8 cellular contexts compared by ENCODE assay signal in the genomic region with DNA sequence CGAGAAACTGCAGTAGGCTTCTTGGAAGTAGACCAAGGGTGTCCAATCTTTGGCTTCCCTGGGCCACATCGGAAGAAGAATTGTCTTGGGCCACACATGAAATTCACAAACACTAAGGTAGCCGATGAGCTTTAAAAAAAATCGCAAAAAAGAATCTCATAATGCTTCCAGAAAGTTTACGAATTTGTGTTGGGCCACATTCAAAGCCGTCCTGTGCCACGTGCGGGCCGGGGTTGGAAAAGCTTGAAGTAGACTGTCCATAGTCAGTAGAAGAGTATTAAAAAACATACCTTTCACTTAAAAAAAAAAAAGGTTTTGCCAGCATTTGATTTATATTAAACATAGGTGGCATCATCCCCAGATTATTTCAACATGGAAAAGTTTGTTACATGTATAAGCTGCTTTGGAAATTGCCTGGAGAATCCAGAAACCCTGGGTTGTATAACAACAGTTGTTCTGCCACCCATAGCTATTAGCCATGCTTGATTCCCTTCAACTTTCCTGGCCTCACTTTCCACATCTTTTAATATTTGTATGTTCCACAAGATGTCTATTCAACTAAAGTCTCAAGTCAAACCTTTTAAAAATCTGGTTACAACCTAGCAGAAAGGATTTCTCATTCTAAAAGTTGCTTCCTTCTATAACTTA. TPM values are rescaled to one million over a fixed set of nuclear protein-coding genes. Genes with fewer than 3 reads are reported as not detected.
A peak's percentile ranks its signal among the peaks of the same experiment; 100 is the strongest.
DNase-seq lines count a peak whose midpoint lies in the region; ATAC-seq, FAIRE-seq and TF ChIP-seq lines count a peak whose summit lies in the region.

No MANE protein-coding gene starts in this region.

- peak overlapping the region; percentile 72 for H3K9ac ChIP-seq in DND-41 (ENCODE audit: low read depth, low read length)

- H3K27me3 ChIP-seq in DND-41 (ENCODE audit: insufficient read depth, low read length, poor library complexity) (no peaks in the 10 kb centered on the region), PC-9 (ENCODE audit: insufficient read depth, low read depth) (no peaks in the 10 kb centered on the region), pancreas (no peaks in the 10 kb centered on the region)

- WGBS in pancreas, 2 donors: 9 to 14% methylated on average over 9 of the region's 9 CpGs

- no peak for DNase-seq in DND-41
- DNase-seq in PC-9: no peak
- no peak for DNase-seq in epithelial cell of prostate (ENCODE audit: low read depth, low spot score)
- DNase-seq in pancreas: no peak
- no peak for DNase-seq in GM10266 (ENCODE audit: extremely low spot score)
- DNase-seq in SIG-M5 treated with dmso at 0.1 percent for 504 hours (lab: John Stamatoyannopoulos, UW; ENCODE audit: unreplicated experiment): no peak
- DNase-seq in occipital lobe (lab: John Stamatoyannopoulos, UW): no peak
- DNase-seq in OCI-M1 (lab: John Stamatoyannopoulos, UW): no peak

- FAIRE-seq in pancreas (lab: Jason Lieb, UNC): no peak

- H3K36me3 ChIP-seq in DND-41 (ENCODE audit: insufficient read depth, low read length) (no peaks in the 10 kb centered on the region), PC-9 (ENCODE audit: low read depth) (no peaks in the 10 kb centered on the region), pancreas (no peaks in the 10 kb centered on the region)

- H3K79me2 ChIP-seq in DND-41 (ENCODE audit: insufficient read depth, low read length) (peaks cover 22% of the 10 kb centered on the region), PC-9 (ENCODE audit: low read depth) (peaks cover 14% of the 10 kb centered on the region)

- H3K4me1 ChIP-seq in DND-41 (ENCODE audit: insufficient read depth, low read length) (peaks cover 16% of the 10 kb centered on the region), PC-9 (replicated peaks; ENCODE audit: insufficient read depth) (peaks cover 12% of the 10 kb centered on the region), pancreas (peaks cover 0 to 4% (median 4%) of the 10 kb centered on the region in 3 donors)

- ATAC-seq in DND-41 (ENCODE audit: insufficient read depth, low read depth): no peak
- ATAC-seq in pancreas: no peak

- TF ChIP-seq CTCF in DND-41 (IDR thresholded peaks at IDR 0.05; ENCODE audit: borderline replicate concordance, extremely low read depth, low read length, poor library complexity, severe bottlenecking) (no peak), PC-9 (conservative IDR thresholded peaks at IDR 0.05) (no peak), pancreas (IDR thresholded peaks at IDR 0.05) (no peak), GM10266 (IDR thresholded peaks at IDR 0.05; ENCODE audit: control insufficient read depth, insufficient read depth, low read depth, missing control alignments) (no peak)

- H3K27ac ChIP-seq in DND-41 (ENCODE audit: low read length) (peak overlapping the region; percentile 78), PC-9 (peak overlapping the region; percentile 83), epithelial cell of prostate (peak overlapping the region; percentile 91), pancreas (peak overlapping the region in 3 of 4 donors; percentile 79 to 86 (median 84))

- H3K9me3 ChIP-seq in DND-41 (ENCODE audit: insufficient read depth, low read length, severe bottlenecking) (peaks cover 8% of the 10 kb centered on the region), PC-9 (ENCODE audit: insufficient read depth, low read depth) (peaks cover 14% of the 10 kb centered on the region), pancreas (no peaks in the 10 kb centered on the region)

- H3K4me3 ChIP-seq in DND-41 (ENCODE audit: low read depth in 1 of 2, low read length in 2 of 2): peak overlapping the region; percentile 44 to 82; a peak in 3 of 4 replicates
- peak overlapping the region; percentile 66 for H3K4me3 ChIP-seq in PC-9
- peak overlapping the region; percentile 59 to 86 (median 60) for H3K4me3 ChIP-seq in pancreas

- no peaks in the 10 kb centered on the region for H3K9me2 ChIP-seq in PC-9 (ENCODE audit: insufficient read depth)

- CTCF ChIA-PET in PC-9 (lab: Charles Lee): interaction anchor here (0.5 to 0.6 kb wide), 2 partner anchors 12 to 371 kb away, joined by 4 to 10 read pairs; no protein-coding TSS in a partner anchor

- TSS peak; percentile 81 for BruUV-seq in PC-9 (replicated peaks; lab: Mats Ljungman, UMichigan)

- H3K4me2 ChIP-seq in DND-41 (ENCODE audit: insufficient read depth, low read length) (peak overlapping the region; percentile 71), PC-9 (peak overlapping the region; percentile 81)

- peaks cover 26% of the 10 kb centered on the region for H3F3A ChIP-seq in PC-9 (ENCODE audit: insufficient read depth, low read depth)

- H4K20me1 ChIP-seq in DND-41 (ENCODE audit: insufficient read depth, low read length) (no peaks in the 10 kb centered on the region), PC-9 (ENCODE audit: insufficient read depth) (no peaks in the 10 kb centered on the region)

- H2AFZ ChIP-seq in DND-41 (ENCODE audit: low read depth, low read length) (peak overlapping the region; percentile 86), PC-9 (peak overlapping the region; percentile 85)

- POLR2A ChIA-PET in PC-9 (lab: Charles Lee; ENCODE audit: unreplicated experiment): interaction anchor here (0.6 kb wide), 1 partner anchor 598 kb away, joined by 18 read pairs; no protein-coding TSS in a partner anchor

- intact Hi-C loops in PC-9 (cut with micrococcal nuclease; ENCODE audit: unreplicated experiment): loop anchor here (2.0 kb wide), 1 partner anchor 41 kb away; no protein-coding TSS in a partner anchor
- intact Hi-C loops in pancreas (cut with DNase I): no loop called here

RNA-seq across cellular contexts. Expression of a gene that starts 1.0 kb away (rescaled TPM):
- total RNA-seq in PC-9 (2021) (11.0 and 11.7 TPM in 2 replicates), pancreas (1 to 10 TPM; 4.7 to 7.8 (median 6.7) TPM), occipital lobe (30.3 TPM)
- 10 to 100 TPM in 1 of 2 donors, 1 to 10 TPM in 1; 7.9 to 16.0 TPM for polyA plus RNA-seq in pancreas

RNA-seq across cellular contexts. Expression of a gene that starts 42.3 kb away (rescaled TPM):
- total RNA-seq in PC-9 (2021) (8.4 and 8.7 TPM in 2 replicates), pancreas (10 to 100 TPM; 17.7 to 31.7 (median 20.9) TPM), occipital lobe (13.4 TPM)
- polyA plus RNA-seq in pancreas: 10 to 100 TPM; 12.8 to 19.7 TPM
